In the genomic region with DNA sequence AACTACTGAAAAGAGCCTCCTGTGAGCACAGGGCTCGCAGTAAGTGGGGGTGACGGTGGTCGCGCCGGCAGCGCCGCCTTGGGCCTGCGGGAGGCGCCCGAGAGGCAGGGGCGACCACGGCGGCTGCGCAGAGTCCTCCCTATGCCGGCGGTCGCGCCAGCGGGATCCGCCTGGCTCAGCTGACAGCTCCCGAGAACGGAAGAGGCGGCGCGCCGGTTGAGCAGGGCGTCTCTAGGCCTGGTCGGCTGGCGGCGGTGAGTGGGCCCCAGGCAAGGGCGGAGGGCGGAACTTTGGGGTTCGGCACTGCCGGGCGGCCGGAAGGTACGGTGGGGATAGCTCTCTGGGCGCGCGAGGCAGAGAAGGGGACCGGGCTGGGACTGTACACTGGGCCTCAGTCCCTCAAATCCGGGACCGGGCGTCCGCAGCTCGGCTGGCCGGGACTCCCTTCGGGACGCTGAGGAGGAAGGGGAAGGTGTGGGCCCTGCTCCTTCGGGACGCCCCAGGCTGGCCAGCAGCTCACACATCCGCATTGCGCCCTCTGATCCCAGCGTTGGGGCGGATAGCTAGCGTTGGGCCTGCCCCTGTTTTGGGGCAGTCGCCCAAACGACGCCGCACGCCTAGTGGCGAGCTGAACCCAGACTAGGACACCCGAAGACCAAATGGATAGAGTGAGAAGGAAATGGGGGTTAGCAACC, we compare ENCODE assay signal across 8 cellular contexts.
DNase-seq lines count a peak whose midpoint lies in the region; ATAC-seq and TF ChIP-seq lines count a peak whose summit lies in the region.

TSS of gene RNF14 (plus strand) at position 192 of the 695 bp plus-strand sequence. CDS start 4,484 bp downstream, outside the sequence.

- peaks cover 16% of the 10 kb centered on the region for H3K79me2 ChIP-seq in OCI-LY3 (ENCODE audit: low read length)

- peak within 1 kb of the TSS; percentile 94 for H3K27ac ChIP-seq in HUES48 (ENCODE audit: low read depth, low read length)
- peak within 1 kb of the TSS; percentile 83 for H3K27ac ChIP-seq in OCI-LY3 (ENCODE audit: low read length)
- H3K27ac ChIP-seq in mucosa of rectum (ENCODE audit: low read depth in 2 of 2, low read length in 2 of 2) = peak within 1 kb of the TSS; percentile 99

- peak within 1 kb of the TSS; percentile 86 for H3K4me2 ChIP-seq in OCI-LY3 (ENCODE audit: low read length)

- H4K20me1 ChIP-seq in OCI-LY3 (ENCODE audit: insufficient read depth, low read length) = no peaks in the 10 kb centered on the region

- H3K9ac ChIP-seq in HUES48 (ENCODE audit: low read depth, low read length) (peak within 1 kb of the TSS; percentile 71), OCI-LY3 (ENCODE audit: low read length) (peak within 1 kb of the TSS; percentile 93), mucosa of rectum (ENCODE audit: low read depth in 1 of 2, low read length in 2 of 2) (peak within 1 kb of the TSS; percentile 98 to 99)

- H3K4me3 ChIP-seq in HUES48 (ENCODE audit: low read depth, low read length) (peak within 1 kb of the TSS; percentile 79), OCI-LY3 (ENCODE audit: low read length) (peak within 1 kb of the TSS; percentile 99), epithelial cell of esophagus (ENCODE audit: low read length) (peak within 1 kb of the TSS; percentile 88), mucosa of rectum (ENCODE audit: low read length in 2 of 2) (peak within 1 kb of the TSS; percentile 90 to 98)

- H3K4me1 ChIP-seq in HUES48 (ENCODE audit: control insufficient read depth, insufficient read depth, low read length) (peaks cover 15% of the 10 kb centered on the region), OCI-LY3 (ENCODE audit: low read length) (peaks cover 28% of the 10 kb centered on the region), mucosa of rectum (ENCODE audit: control insufficient read depth in 2 of 2, insufficient read depth in 2 of 2, low read length in 2 of 2) (peaks cover 13 to 15% of the 10 kb centered on the region in 2 donors)

- H2AFZ ChIP-seq in OCI-LY3 (ENCODE audit: low read depth, low read length) = peak within 1 kb of the TSS; percentile 94

- DNase-seq in DMS 273 treated with DMSO at 0.1 percent for 48 hours (lab: John Stamatoyannopoulos, UW) = peak; percentile 86
- peak; percentile 87 for DNase-seq in activated T-cell treated with anti-CD3 and anti-CD28 coated beads for 1 hour (ENCODE audit: low read depth)
- DNase-seq in epithelial cell of esophagus (ENCODE audit: low read depth) = peak; percentile 96
- DNase-seq in stimulated activated CD8-positive, alpha-beta memory T cell treated with anti-CD3 and anti-CD28 coated beads, Interleukin-4, amount 100 ng/mL, for 48 hours = peak; percentile 95

- H3K27me3 ChIP-seq in HUES48 (ENCODE audit: control insufficient read depth, insufficient read depth, low read length) (no peaks in the 10 kb centered on the region), OCI-LY3 (ENCODE audit: low read depth, low read length) (no peaks in the 10 kb centered on the region), mucosa of rectum (ENCODE audit: control insufficient read depth in 2 of 2, insufficient read depth in 2 of 2, low read length in 2 of 2) (no peaks in the 10 kb centered on the region)

- peak; percentile 88 for ATAC-seq in GM21390 (IDR thresholded peaks at IDR 0.05; ENCODE audit: unreplicated experiment)

- peak; percentile 62 for TF ChIP-seq CTCF in OCI-LY3 (IDR thresholded peaks at IDR 0.05; ENCODE audit: low read depth, low read length)
- peak; percentile 61 for TF ChIP-seq CTCF in epithelial cell of esophagus (IDR thresholded peaks at IDR 0.05; ENCODE audit: insufficient read depth, low read depth, low read length, missing control alignments)

- H3K9me3 ChIP-seq in HUES48 (ENCODE audit: control insufficient read depth, insufficient read depth, low read length) (no peaks in the 10 kb centered on the region), OCI-LY3 (ENCODE audit: insufficient read depth, low read length) (no peaks in the 10 kb centered on the region), mucosa of rectum (ENCODE audit: control insufficient read depth in 2 of 2, low read length in 2 of 2) (no peaks in the 10 kb centered on the region)

- H3K36me3 ChIP-seq in HUES48 (ENCODE audit: control insufficient read depth, insufficient read depth, low read length) (peaks cover 6% of the 10 kb centered on the region), OCI-LY3 (replicated peaks; ENCODE audit: low read depth, low read length) (peaks cover 4% of the 10 kb centered on the region), mucosa of rectum (ENCODE audit: control insufficient read depth in 2 of 2, insufficient read depth in 2 of 2, low read length in 2 of 2) (peaks cover 4 to 7% of the 10 kb centered on the region in 2 donors)

Comparison
In these comparisons a context has a peak if more than half of its experiments do, and no peak if none do; other contexts are left out.
1. Peak in every context shown above with its lines: DNase-seq, ATAC-seq, H3K4me3 ChIP-seq and H3K27ac ChIP-seq.